In genomic region chr18:12408247-12408869, GRCh38 we compare ENCODE assay signal across 8 cellular contexts. TPM values are rescaled to one million over a fixed set of nuclear protein-coding genes. Genes with fewer than 3 reads are reported as not detected.
DNase-seq lines count a peak whose midpoint lies in the region; ATAC-seq and TF ChIP-seq lines count a peak whose summit lies in the region.

No MANE protein-coding gene starts in this region.

- intact Hi-C loops in body of pancreas (cut with DNase I): no loop called here

- no peak overlapping the region for H3K27ac Mint-ChIP-seq in T-helper 2 cell treated with Interferon-gamma antibody and Interleukin-4, amounts not matched to agents 5 μg/mL and 100 μg/mL, for 36 hours
- H3K27ac Mint-ChIP-seq in stimulated activated naive CD8-positive, alpha-beta T cell treated with anti-CD3 and anti-CD28 coated beads, Interleukin-15, Interleukin-2, amounts not matched to agents 100 ng/mL and 50 ng/mL, for 24 hours: peak overlapping the region; percentile 85

- peak overlapping the region; percentile 67 for H3K4me3 Mint-ChIP-seq in T-helper 2 cell treated with Interferon-gamma antibody and Interleukin-4, amounts not matched to agents 5 μg/mL and 100 μg/mL, for 36 hours
- peak overlapping the region; percentile 91 for H3K4me3 Mint-ChIP-seq in stimulated activated naive CD8-positive, alpha-beta T cell treated with anti-CD3 and anti-CD28 coated beads, Interleukin-15, Interleukin-2, amounts not matched to agents 100 ng/mL and 50 ng/mL, for 24 hours

- peaks cover 33% of the 10 kb centered on the region for H3K27me3 Mint-ChIP-seq in T-helper 2 cell treated with Interferon-gamma antibody and Interleukin-4, amounts not matched to agents 5 μg/mL and 100 μg/mL, for 36 hours (ENCODE audit: low read depth)
- H3K27me3 Mint-ChIP-seq in stimulated activated naive CD8-positive, alpha-beta T cell treated with anti-CD3 and anti-CD28 coated beads, Interleukin-15, Interleukin-2, amounts not matched to agents 100 ng/mL and 50 ng/mL, for 24 hours: peaks cover 30% of the 10 kb centered on the region

- peaks cover 34% of the 10 kb centered on the region for H3K4me1 Mint-ChIP-seq in T-helper 2 cell treated with Interferon-gamma antibody and Interleukin-4, amounts not matched to agents 5 μg/mL and 100 μg/mL, for 36 hours (ENCODE audit: low read depth)
- H3K4me1 Mint-ChIP-seq in stimulated activated naive CD8-positive, alpha-beta T cell treated with anti-CD3 and anti-CD28 coated beads, Interleukin-15, Interleukin-2, amounts not matched to agents 100 ng/mL and 50 ng/mL, for 24 hours (ENCODE audit: low read depth): peaks cover 43% of the 10 kb centered on the region

- 23 to 57% methylated on average over 11 to 17 of the region's 32 CpGs for WGBS in body of pancreas, 2 donors

- H3K36me3 Mint-ChIP-seq in T-helper 2 cell treated with Interferon-gamma antibody and Interleukin-4, amounts not matched to agents 5 μg/mL and 100 μg/mL, for 36 hours (ENCODE audit: low read depth): no peaks in the 10 kb centered on the region
- no peaks in the 10 kb centered on the region for H3K36me3 Mint-ChIP-seq in stimulated activated naive CD8-positive, alpha-beta T cell treated with anti-CD3 and anti-CD28 coated beads, Interleukin-15, Interleukin-2, amounts not matched to agents 100 ng/mL and 50 ng/mL, for 24 hours (ENCODE audit: low read depth)

- no peaks in the 10 kb centered on the region for H3K27me3 ChIP-seq in body of pancreas

- peak overlapping the region; percentile 65 for H3K4me3 ChIP-seq in LNCaP clone FGC (ENCODE audit: low read depth, low read length)
- H3K4me3 ChIP-seq in body of pancreas: peak overlapping the region in 1 of 2 donors; percentile 25

- no peaks in the 10 kb centered on the region for H3K9me3 ChIP-seq in body of pancreas

- peak overlapping the region; percentile 18 to 74 (median 62) for H3K27ac ChIP-seq in body of pancreas

- no peak for TF ChIP-seq CTCF in LNCaP clone FGC (IDR thresholded peaks at IDR 0.05; ENCODE audit: control insufficient read depth, extremely low read depth, insufficient read depth)
- no peak for TF ChIP-seq CTCF in body of pancreas (IDR thresholded peaks at IDR 0.05)

- peaks cover 15% of the 10 kb centered on the region for H3K4me1 ChIP-seq in body of pancreas

- H3K36me3 ChIP-seq in body of pancreas (replicated peaks in 1 of 2; ENCODE audit: insufficient read depth in 1 of 2, low read depth in 2 of 2): no peaks in the 10 kb centered on the region

- ATAC-seq in body of pancreas (no peak), GM18505 (IDR thresholded peaks at IDR 0.05; ENCODE audit: unreplicated experiment) (no peak)

- no peak for DNase-seq in T-helper 2 cell treated with Interferon-gamma antibody and Interleukin-4, amounts not matched to agents 5 μg/mL and 100 μg/mL, for 36 hours (ENCODE audit: low spot score)
- DNase-seq in T-helper 2 cell (no peak), LNCaP clone FGC (ENCODE audit: low read depth) (no peak), body of pancreas (peak in 1 of 4 donors; percentile 17), kidney tubule cell (ENCODE audit: low spot score) (peak; percentile 24), AG08396 (ENCODE audit: low spot score) (no peak)

- TF ChIP-seq POLR2A in body of pancreas (IDR thresholded peaks at IDR 0.05): no peak
- TF ChIP-seq POLR2A in GM18505 (IDR thresholded peaks at IDR 0.05; ENCODE audit: borderline replicate concordance, extremely low read depth, insufficient read depth, insufficient read length): no peak

- H3K9me3 Mint-ChIP-seq in T-helper 2 cell treated with Interferon-gamma antibody and Interleukin-4, amounts not matched to agents 5 μg/mL and 100 μg/mL, for 36 hours: no peaks in the 10 kb centered on the region
- no peaks in the 10 kb centered on the region for H3K9me3 Mint-ChIP-seq in stimulated activated naive CD8-positive, alpha-beta T cell treated with anti-CD3 and anti-CD28 coated beads, Interleukin-15, Interleukin-2, amounts not matched to agents 100 ng/mL and 50 ng/mL, for 24 hours

RNA-seq across cellular contexts. Expression of gene PRELID3A, which starts 0.6 kb away (rescaled TPM):
- not detected for total RNA-seq in body of pancreas

RNA-seq across cellular contexts. Expression of gene AFG3L2, which starts 31.3 kb away (rescaled TPM):
- 10 to 100 TPM; 30.4 to 33.6 TPM for total RNA-seq in body of pancreas
